32 cellular contexts compared by ENCODE assay signal in the genomic region with DNA sequence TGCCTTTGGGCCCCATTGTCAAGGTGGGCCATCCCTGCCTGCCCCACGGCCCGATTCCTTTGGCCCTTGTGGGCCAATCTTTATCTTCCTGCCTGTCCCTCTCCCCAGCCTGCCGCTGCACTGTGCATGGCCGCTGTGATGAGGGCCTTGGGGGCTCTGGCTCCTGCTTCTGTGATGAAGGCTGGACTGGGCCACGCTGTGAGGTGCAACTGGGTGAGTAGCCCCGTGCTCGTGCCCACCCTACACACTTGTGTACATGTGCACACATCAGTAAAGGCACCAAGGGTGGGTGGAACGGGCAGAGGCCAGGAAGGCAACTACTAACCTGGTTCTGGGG. TPM values are rescaled to one million over a fixed set of nuclear protein-coding genes. Genes with fewer than 3 reads are reported as not detected.
"Had no signal": no experiment of that assay in that cellular context is flagged by ENCODE, and none has a peak within 500 bp of the region (broad histone marks: within the 10 kb centered on the region; RNA-seq: fewer than 3 reads in every experiment).

No MANE protein-coding gene starts in this region.

- H3K4me1 ChIP-seq: SJSA1 had no signal

- FAIRE-seq: astrocyte, TTC549 had no signal

- ATAC-seq: activated CD8-positive, alpha-beta T cell treated with anti-CD3 and anti-CD28 coated beads for 36 hours; activated T-cell treated with anti-CD3 and anti-CD28 coated beads, Interleukin-2, amount 50 U/mL, for 72 hours; activated T-helper 17 cell treated with anti-CD3 and anti-CD28 coated beads, Interleukin-2, amount 50 U/mL, for 72 hours; body of pancreas had no signal

- H3K27me3 ChIP-seq: body of pancreas, breast epithelium, MG63, SJSA1 had no signal

- H3K27ac ChIP-seq: body of pancreas, breast epithelium, SJSA1 had no signal

- DNase-seq: activated CD4-positive, alpha-beta T cell treated with anti-CD3 and anti-CD28 coated beads, Interleukin-2, amount 10 ng/mL, durations not matched to agents 24 days and 14 days; activated CD4-positive, alpha-beta T cell treated with anti-CD3 and anti-CD28 coated beads, Interleukin-2, amount 50 U/mL, for 4 hours; activated CD8-positive, alpha-beta T cell treated with anti-CD3 and anti-CD28 coated beads for 36 hours; activated effector memory CD4-positive, alpha-beta T cell treated with anti-CD3 and anti-CD28 coated beads, Interleukin-2, amount 50 U/mL, for 16 hours; activated naive CD4-positive, alpha-beta T cell; activated naive CD4-positive, alpha-beta T cell treated with anti-CD3 and anti-CD28 coated beads, Interleukin-2, amount 50 U/mL, for 16 hours; activated naive CD8-positive, alpha-beta T cell treated with anti-CD3 and anti-CD28 coated beads for 36 hours; activated T-cell treated with anti-CD3 and anti-CD28 coated beads, Interleukin-2, amount 50 U/mL, for 1 hour; activated T-cell treated with anti-CD3 and anti-CD28 coated beads, Interleukin-2, amount 50 U/mL, for 72 hours; amygdala; body of pancreas; Kasumi-1; KG1; MG63; NCI-H1048; NCI-H1105 treated with DMSO at 0.1 percent for 48 hours; NCI-H1436; NCI-H1694; NCI-H2029; NCI-H2171; NCI-H510A; NCI-H526; NCI-H748 treated with DMSO at 0.1 percent for 48 hours; NK-92 treated with Interleukin-12 subunit alpha and Interleukin-12 subunit beta, amount 100 ng/mL, for 24 hours; SHP77 treated with DMSO at 0.1 percent for 48 hours; SK-N-SH had no signal

- H3K4me3 ChIP-seq: body of pancreas, breast epithelium, MG63, SJSA1 had no signal

- H3K36me3 ChIP-seq: breast epithelium, MG63 had no signal

- H3K9me3 ChIP-seq: body of pancreas, breast epithelium, MG63, SJSA1, SK-N-SH had no signal

RNA-seq across cellular contexts. Expression of a gene that starts 26.3 kb away (rescaled TPM):
- total RNA-seq: activated CD8-positive, alpha-beta memory T cell treated with anti-CD3 and anti-CD28 coated beads for 36 hours; SJSA1 had no signal
